17 cellular contexts compared by ENCODE assay signal in genomic region chr11:76424379-76424778, GRCh38. TPM values are rescaled to one million over a fixed set of nuclear protein-coding genes. Genes with fewer than 3 reads are reported as not detected.
A peak's percentile ranks its signal among the peaks of the same experiment; 100 is the strongest.
DNase-seq lines count a peak whose midpoint lies in the region; ATAC-seq and TF ChIP-seq lines count a peak whose summit lies in the region.
"Had no signal": no experiment of that assay in that cellular context is flagged by ENCODE, and none has a peak within 500 bp of the region (broad histone marks: within the 10 kb centered on the region; RNA-seq: fewer than 3 reads in every experiment).

No MANE protein-coding gene starts in this region.

- no peak overlapping the region for H3K23ac ChIP-seq in mesenchymal stem cell (ENCODE audit: low read length in 2 of 2)

- CTCF ChIA-PET in GM10248 (lab: Yijun Ruan, JAX) (interaction anchor here (0.9 to 1.0 kb wide), 2 partner anchors 10 to 13 kb away, joined by 3 read pairs; no protein-coding TSS in a partner anchor), activated B cell treated with CpG ODN at 0.5 μM for 24 hours (lab: Charles Lee) (no interaction called here)

- peak; percentile 83 for ATAC-seq in GM18502 (IDR thresholded peaks at IDR 0.05; ENCODE audit: poor library complexity, unreplicated experiment)
- peak; percentile 68 for ATAC-seq in GM21825 (IDR thresholded peaks at IDR 0.05; ENCODE audit: unreplicated experiment)
- ATAC-seq in activated B cell treated with CpG ODN at 0.5 μM for 24 hours (ENCODE audit: low read depth), result peak; percentile 40
- ATAC-seq in HG03439 (IDR thresholded peaks at IDR 0.05; ENCODE audit: unreplicated experiment), result no peak
- ATAC-seq: heart right ventricle, T-cell had no signal

- peaks cover 8 to 37% of the 10 kb centered on the region in 2 experiments for H3K27me3 ChIP-seq in mesenchymal stem cell (ENCODE audit: control insufficient read depth in 1 of 2, insufficient read depth in 1 of 2, low read length in 2 of 2)
- H3K27me3 ChIP-seq: heart right ventricle had no signal

- H3K4ac ChIP-seq in mesenchymal stem cell (ENCODE audit: low read depth in 1 of 2, low read length in 2 of 2), result no peak overlapping the region

- H3K9me3 ChIP-seq in mesenchymal stem cell (ENCODE audit: control insufficient read depth, low read length), result no peaks in the 10 kb centered on the region
- H3K9me3 ChIP-seq: heart right ventricle had no signal

- H2AFZ ChIP-seq in mesenchymal stem cell (ENCODE audit: low read depth, low read length), result no peak overlapping the region

- H4K8ac ChIP-seq in mesenchymal stem cell (ENCODE audit: low read length), result no peak overlapping the region

- no peak overlapping the region for H3K18ac ChIP-seq in mesenchymal stem cell (ENCODE audit: low read depth in 1 of 2, low read length in 2 of 2)

- no peaks in the 10 kb centered on the region for H3K79me1 ChIP-seq in mesenchymal stem cell (replicated peaks; ENCODE audit: low read length, poor library complexity, severe bottlenecking)

- intact Hi-C loops in activated B cell treated with CpG ODN at 0.5 μM for 24 hours (cut with micrococcal nuclease), result no loop called here
- intact Hi-C loops in activated T-helper 2 cell treated with anti-CD3 and anti-CD28 coated beads, Interferon-gamma antibody, Interleukin-2, Interleukin-4, amounts not matched to agents 10 μg/mL and 5 μg/mL and 100 μg/mL, durations not matched to agents 14 hours and 24 hours and 36 hours (cut with micrococcal nuclease), result no loop called here

- DNase-seq in GM10248 (ENCODE audit: extremely low spot score), result peak; percentile 57
- no peak for DNase-seq in activated B cell treated with CpG ODN at 0.5 μM for 24 hours
- no peak for DNase-seq in mesenchymal stem cell
- DNase-seq in NK-92 (lab: John Stamatoyannopoulos, UW; ENCODE audit: unreplicated experiment), result no peak
- no peak for DNase-seq in activated T-helper 2 cell treated with anti-CD3 and anti-CD28 coated beads, Interferon-gamma antibody, Interleukin-2, Interleukin-4, amounts not matched to agents 10 μg/mL and 5 μg/mL and 100 μg/mL, durations not matched to agents 14 hours and 24 hours and 36 hours (ENCODE audit: low spot score)
- DNase-seq: C1 segment of cervical spinal cord, EL, erythroblast, H9, heart right ventricle, naive B cell, NCI-H1417 treated with DMSO at 0.1 percent for 48 hours, NCI-H510A, T-cell had no signal

- H4K91ac ChIP-seq in mesenchymal stem cell (ENCODE audit: low read length), result no peak overlapping the region

- no peak overlapping the region for H3K27ac ChIP-seq in mesenchymal stem cell (ENCODE audit: low read length, poor library complexity, severe bottlenecking)
- H3K27ac ChIP-seq: heart right ventricle had no signal

- H3K14ac ChIP-seq in mesenchymal stem cell (ENCODE audit: low read length in 2 of 2), result no peak overlapping the region

- H3K4me2 ChIP-seq in mesenchymal stem cell (ENCODE audit: low read length, poor library complexity, severe bottlenecking), result no peak overlapping the region

- no peak overlapping the region for H3K4me3 Mint-ChIP-seq in activated B cell treated with CpG ODN at 0.5 μM for 24 hours
- no peak overlapping the region for H3K4me3 Mint-ChIP-seq in activated T-helper 2 cell treated with anti-CD3 and anti-CD28 coated beads, Interferon-gamma antibody, Interleukin-2, Interleukin-4, amounts not matched to agents 10 μg/mL and 5 μg/mL and 100 μg/mL, durations not matched to agents 14 hours and 24 hours and 36 hours (ENCODE audit: low read depth)
- H3K4me3 Mint-ChIP-seq: H9, T-cell had no signal

- no peak overlapping the region for H2BK15ac ChIP-seq in mesenchymal stem cell (ENCODE audit: low read depth, poor library complexity, severe bottlenecking)

- H3K27me3 Mint-ChIP-seq in activated B cell treated with CpG ODN at 0.5 μM for 24 hours, result peaks cover 3% of the 10 kb centered on the region
- H3K27me3 Mint-ChIP-seq in activated T-helper 2 cell treated with anti-CD3 and anti-CD28 coated beads, Interferon-gamma antibody, Interleukin-2, Interleukin-4, amounts not matched to agents 10 μg/mL and 5 μg/mL and 100 μg/mL, durations not matched to agents 14 hours and 24 hours and 36 hours (ENCODE audit: low read depth), result peaks cover 8% of the 10 kb centered on the region

- no peaks in the 10 kb centered on the region for H3K36me3 ChIP-seq in mesenchymal stem cell (ENCODE audit: control insufficient read depth in 1 of 2, insufficient read depth in 2 of 2, low read depth in 1 of 2, low read length in 2 of 2)
- H3K36me3 ChIP-seq: heart right ventricle had no signal

- WGBS in mesenchymal stem cell, result 63% methylated on average over 3 of the region's 3 CpGs

- no peak overlapping the region for H2BK120ac ChIP-seq in mesenchymal stem cell (ENCODE audit: low read depth, low read length)

- no peak overlapping the region for H2BK12ac ChIP-seq in mesenchymal stem cell (ENCODE audit: low read length in 2 of 2)

- H3K4me3 ChIP-seq in mesenchymal stem cell (ENCODE audit: insufficient read depth in 1 of 2, low read depth in 1 of 2, low read length in 2 of 2), result no peak overlapping the region
- H3K4me3 ChIP-seq: heart right ventricle had no signal

- POLR2A ChIA-PET in GM10248 (lab: Yijun Ruan, JAX), result interaction anchor here (0.6 kb wide), 1 partner anchor 270 kb away, joined by 4 read pairs; no protein-coding TSS in a partner anchor
- POLR2A ChIA-PET in activated B cell treated with CpG ODN at 0.5 μM for 24 hours (lab: Charles Lee), result no interaction called here

- no peaks in the 10 kb centered on the region for H3K4me1 ChIP-seq in mesenchymal stem cell (ENCODE audit: control insufficient read depth, insufficient read depth, low read depth, low read length)
- H3K4me1 ChIP-seq: heart right ventricle had no signal

- H3K4me1 Mint-ChIP-seq in activated B cell treated with CpG ODN at 0.5 μM for 24 hours, result peaks cover 4% of the 10 kb centered on the region
- peaks cover 12% of the 10 kb centered on the region for H3K4me1 Mint-ChIP-seq in activated T-helper 2 cell treated with anti-CD3 and anti-CD28 coated beads, Interferon-gamma antibody, Interleukin-2, Interleukin-4, amounts not matched to agents 10 μg/mL and 5 μg/mL and 100 μg/mL, durations not matched to agents 14 hours and 24 hours and 36 hours (ENCODE audit: low read depth)

- H3K9ac ChIP-seq in mesenchymal stem cell (ENCODE audit: low read length), result no peak overlapping the region

- H3K36me3 Mint-ChIP-seq in activated B cell treated with CpG ODN at 0.5 μM for 24 hours (ENCODE audit: low read depth), result no peaks in the 10 kb centered on the region
- no peaks in the 10 kb centered on the region for H3K36me3 Mint-ChIP-seq in activated T-helper 2 cell treated with anti-CD3 and anti-CD28 coated beads, Interferon-gamma antibody, Interleukin-2, Interleukin-4, amounts not matched to agents 10 μg/mL and 5 μg/mL and 100 μg/mL, durations not matched to agents 14 hours and 24 hours and 36 hours (ENCODE audit: low read depth)
- H3K36me3 Mint-ChIP-seq: naive B cell, T-cell had no signal

- H2BK5ac ChIP-seq in mesenchymal stem cell (ENCODE audit: low read depth, low read length, poor library complexity, severe bottlenecking), result no peak overlapping the region

- no peaks in the 10 kb centered on the region for H3K9me3 Mint-ChIP-seq in activated B cell treated with CpG ODN at 0.5 μM for 24 hours
- H3K9me3 Mint-ChIP-seq in activated T-helper 2 cell treated with anti-CD3 and anti-CD28 coated beads, Interferon-gamma antibody, Interleukin-2, Interleukin-4, amounts not matched to agents 10 μg/mL and 5 μg/mL and 100 μg/mL, durations not matched to agents 14 hours and 24 hours and 36 hours, result no peaks in the 10 kb centered on the region
- H3K9me3 Mint-ChIP-seq: H9, naive B cell, T-cell had no signal

- H2AK5ac ChIP-seq in mesenchymal stem cell (ENCODE audit: low read length, severe bottlenecking), result no peak overlapping the region

- no peak overlapping the region for H3K27ac Mint-ChIP-seq in activated B cell treated with CpG ODN at 0.5 μM for 24 hours
- no peak overlapping the region for H3K27ac Mint-ChIP-seq in activated T-helper 2 cell treated with anti-CD3 and anti-CD28 coated beads, Interferon-gamma antibody, Interleukin-2, Interleukin-4, amounts not matched to agents 10 μg/mL and 5 μg/mL and 100 μg/mL, durations not matched to agents 14 hours and 24 hours and 36 hours
- H3K27ac Mint-ChIP-seq: H9, T-cell had no signal

- TF ChIP-seq CTCF in GM10248 (IDR thresholded peaks at IDR 0.05; ENCODE audit: control extremely low read depth, extremely low read depth, low read depth, missing control alignments) (no peak), activated B cell treated with CpG ODN at 0.5 μM for 24 hours (IDR thresholded peaks at IDR 0.05) (no peak)

RNA-seq across cellular contexts. Expression of gene EMSY, which starts 20.4 kb away (rescaled TPM):
- total RNA-seq in activated B cell treated with CpG ODN at 0.5 μM for 24 hours, result 24.9 and 31.1 TPM in 2 replicates
- 14.8 TPM for polyA plus RNA-seq in mesenchymal stem cell (2013, experiment 1 of 2)
- polyA plus RNA-seq in mesenchymal stem cell (2013, experiment 2 of 2), result 15.4 TPM
- 31.5 and 32.0 TPM in 2 replicates for total RNA-seq in activated T-helper 2 cell treated with anti-CD3 and anti-CD28 coated beads, Interferon-gamma antibody, Interleukin-2, Interleukin-4, amounts not matched to agents 10 μg/mL and 5 μg/mL and 100 μg/mL, durations not matched to agents 14 hours and 24 hours and 36 hours

RNA-seq across cellular contexts. Expression of gene GVQW3, which starts 43.3 kb away (rescaled TPM):
- total RNA-seq in activated B cell treated with CpG ODN at 0.5 μM for 24 hours, result 2.6 and 3.0 TPM in 2 replicates
- 0.99 TPM for polyA plus RNA-seq in mesenchymal stem cell (2013, experiment 1 of 2)
- polyA plus RNA-seq in mesenchymal stem cell (2013, experiment 2 of 2), result 0.64 TPM
- 4.3 and 4.4 TPM in 2 replicates for total RNA-seq in activated T-helper 2 cell treated with anti-CD3 and anti-CD28 coated beads, Interferon-gamma antibody, Interleukin-2, Interleukin-4, amounts not matched to agents 10 μg/mL and 5 μg/mL and 100 μg/mL, durations not matched to agents 14 hours and 24 hours and 36 hours

RNA-seq across cellular contexts. Expression of gene THAP12, which starts 43.4 kb away (rescaled TPM):
- 56.5 and 60.2 TPM in 2 replicates for total RNA-seq in activated B cell treated with CpG ODN at 0.5 μM for 24 hours
- 25.9 TPM for polyA plus RNA-seq in mesenchymal stem cell (2013, experiment 1 of 2)
- polyA plus RNA-seq in mesenchymal stem cell (2013, experiment 2 of 2), result 26.4 TPM
- 63.1 and 66.0 TPM in 2 replicates for total RNA-seq in activated T-helper 2 cell treated with anti-CD3 and anti-CD28 coated beads, Interferon-gamma antibody, Interleukin-2, Interleukin-4, amounts not matched to agents 10 μg/mL and 5 μg/mL and 100 μg/mL, durations not matched to agents 14 hours and 24 hours and 36 hours
